19 cellular contexts compared by ENCODE assay signal in genomic region chr2:233011268-233012190, GRCh38. TPM values are rescaled to one million over a fixed set of nuclear protein-coding genes. Genes with fewer than 3 reads are reported as not detected.
DNase-seq lines count a peak whose midpoint lies in the region.
"Had no signal": no experiment of that assay in that cellular context is flagged by ENCODE, and none has a peak within 500 bp of the region (broad histone marks: within the 10 kb centered on the region; RNA-seq: fewer than 3 reads in every experiment).

No MANE protein-coding gene starts in this region.

- peak; percentile 20 for DNase-seq in activated CD8-positive, alpha-beta memory T cell treated with anti-CD3 and anti-CD28 coated beads, Interleukin-2, amount 50 U/mL, for 48 hours
- no peak for DNase-seq in activated CD8-positive, alpha-beta memory T cell treated with anti-CD3 and anti-CD28 coated beads for 24 hours
- DNase-seq in left kidney (ENCODE audit: low read depth, low spot score) (peak; percentile 39), posterior vena cava (ENCODE audit: low spot score) (peak; percentile 54), NCI-H1417 (lab: John Stamatoyannopoulos, UW) (no peak), NCI-H1048 (lab: John Stamatoyannopoulos, UW) (no peak), mucosa of gallbladder (ENCODE audit: low spot score) (no peak), cardiac septum (ENCODE audit: low spot score) (no peak)
- DNase-seq: activated naive CD8-positive, alpha-beta T cell treated with anti-CD3 and anti-CD28 coated beads, Interleukin-2, amount 50 U/mL, for 24 hours; mesendoderm; NCI-H1105 treated with DMSO at 0.1 percent for 48 hours; NCI-H446 treated with DMSO at 0.1 percent for 48 hours; nephron progenitor cell; PC-9; SHP77 treated with DMSO at 0.1 percent for 48 hours; stimulated activated CD4-positive, alpha-beta T cell treated with anti-CD3 and anti-CD28 coated beads, Interleukin-1b, Interleukin-23, amount 100 ng/mL, for 48 hours had no signal

- intact Hi-C loops in posterior vena cava (cut with DNase I), result no loop called here
- intact Hi-C loops in cardiac septum (cut with DNase I), result no loop called here

RNA-seq across cellular contexts. Expression of gene NGEF, which starts 1.5 kb away (rescaled TPM):
- 1 to 10 TPM in 1 of 2 donors, under 1 TPM in 1; 0.88 to 5.3 TPM for total RNA-seq in posterior vena cava
- 12.0 TPM for total RNA-seq in mucosa of gallbladder
- total RNA-seq in cardiac septum, result 0.24 TPM

RNA-seq across cellular contexts. Expression of gene NEU2, which starts 20.9 kb away (rescaled TPM):
- total RNA-seq in posterior vena cava, result not detected
- not detected for total RNA-seq in mucosa of gallbladder
- not detected for total RNA-seq in cardiac septum
- total RNA-seq: activated T-helper 2 cell treated with anti-CD3 and anti-CD28 coated beads, Interferon-gamma antibody, Interleukin-2, Interleukin-4, amounts not matched to agents 10 μg/mL and 5 μg/mL and 100 μg/mL, durations not matched to agents 14 hours and 24 hours and 36 hours; glomerular endothelial cell; PC-9; thoracic aorta had no signal

RNA-seq across cellular contexts. Expression of gene INPP5D, which starts 48.6 kb away (rescaled TPM):
- total RNA-seq in posterior vena cava, result 10 to 100 TPM; 14.0 to 19.9 TPM
- total RNA-seq in mucosa of gallbladder, result 30.4 TPM
- total RNA-seq in cardiac septum, result 6.2 TPM

Comparison
In these comparisons a context has a peak if more than half of its experiments do, and no peak if none do; other contexts are left out.
1. DNase-seq: peak in activated CD8-positive, alpha-beta memory T cell treated with anti-CD3 and anti-CD28 coated beads, Interleukin-2, amount 50 U/mL, for 48 hours (single experiment), left kidney (single experiment) and posterior vena cava (single experiment); none in activated CD8-positive, alpha-beta memory T cell treated with anti-CD3 and anti-CD28 coated beads for 24 hours (single experiment), NCI-H1417 (0 of 3), NCI-H1048 (single experiment), mucosa of gallbladder (single experiment) and cardiac septum (single experiment).